1 cellular context compared by ENCODE assay signal in genomic region chr6:52598123-52598823, GRCh38.
TF ChIP-seq lines count a peak whose summit lies in the region.

No MANE protein-coding gene starts in this region.

TF ChIP-seq in K562, 482 proteins besides CTCF, POLR2A, EP300 and RAD21 (continued from another document and continues in another):
- TF ChIP-seq, protein P1, sequence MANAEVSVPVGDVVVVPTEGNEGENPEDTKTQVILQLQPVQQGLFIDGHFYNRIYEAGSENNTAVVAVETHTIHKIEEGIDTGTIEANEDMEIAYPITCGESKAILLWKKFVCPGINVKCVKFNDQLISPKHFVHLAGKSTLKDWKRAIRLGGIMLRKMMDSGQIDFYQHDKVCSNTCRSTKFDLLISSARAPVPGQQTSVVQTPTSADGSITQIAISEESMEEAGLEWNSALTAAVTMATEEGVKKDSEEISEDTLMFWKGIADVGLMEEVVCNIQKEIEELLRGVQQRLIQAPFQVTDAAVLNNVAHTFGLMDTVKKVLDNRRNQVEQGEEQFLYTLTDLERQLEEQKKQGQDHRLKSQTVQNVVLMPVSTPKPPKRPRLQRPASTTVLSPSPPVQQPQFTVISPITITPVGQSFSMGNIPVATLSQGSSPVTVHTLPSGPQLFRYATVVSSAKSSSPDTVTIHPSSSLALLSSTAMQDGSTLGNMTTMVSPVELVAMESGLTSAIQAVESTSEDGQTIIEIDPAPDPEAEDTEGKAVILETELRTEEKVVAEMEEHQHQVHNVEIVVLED (CRISPR knock-in tag; IDR thresholded peaks at IDR 0.05), result no peak
- TF ChIP-seq ZNF551 (CRISPR knock-in tag; IDR thresholded peaks at IDR 0.05), result no peak
- TF ChIP-seq BMI1 (IDR thresholded peaks at IDR 0.05; ENCODE audit: low read length), result peak; percentile 34; the same call in 1 of the 2 replicates
- TF ChIP-seq SMAD1 (IDR thresholded peaks at IDR 0.05; ENCODE audit: low read depth, low read length, partially characterized antibody), result no peak
- TF ChIP-seq HBP1 (CRISPR knock-in tag; IDR thresholded peaks at IDR 0.05), result no peak
- TF ChIP-seq ZNF436 (CRISPR knock-in tag; IDR thresholded peaks at IDR 0.05), result no peak
- TF ChIP-seq TRIM25 (IDR thresholded peaks at IDR 0.05; ENCODE audit: borderline replicate concordance), result no peak
- TF ChIP-seq, protein P2, sequence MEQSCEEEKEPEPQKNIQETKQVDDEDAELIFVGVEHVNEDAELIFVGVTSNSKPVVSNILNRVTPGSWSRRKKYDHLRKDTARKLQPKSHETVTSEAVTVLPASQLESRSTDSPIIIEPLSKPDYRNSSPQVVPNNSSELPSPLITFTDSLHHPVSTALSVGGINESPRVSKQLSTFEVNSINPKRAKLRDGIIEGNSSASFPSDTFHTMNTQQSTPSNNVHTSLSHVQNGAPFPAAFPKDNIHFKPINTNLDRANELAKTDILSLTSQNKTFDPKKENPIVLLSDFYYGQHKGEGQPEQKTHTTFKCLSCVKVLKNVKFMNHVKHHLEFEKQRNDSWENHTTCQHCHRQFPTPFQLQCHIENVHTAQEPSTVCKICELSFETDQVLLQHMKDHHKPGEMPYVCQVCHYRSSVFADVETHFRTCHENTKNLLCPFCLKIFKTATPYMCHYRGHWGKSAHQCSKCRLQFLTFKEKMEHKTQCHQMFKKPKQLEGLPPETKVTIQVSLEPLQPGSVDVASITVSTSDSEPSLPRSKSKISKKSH (CRISPR knock-in tag; IDR thresholded peaks at IDR 0.05), result no peak
- peak in 1 of 2 experiments; percentile 71; a peak in 2 of 4 replicates for TF ChIP-seq MLLT1 (IDR thresholded peaks at IDR 0.05)
- no peak for TF ChIP-seq IRF2 (CRISPR knock-in tag; IDR thresholded peaks at IDR 0.05)
- TF ChIP-seq CHD1 (IDR thresholded peaks at IDR 0.05; ENCODE audit: low read length), result no peak
- TF ChIP-seq ZBTB5 (IDR thresholded peaks at IDR 0.05), result no peak
- no peak for TF ChIP-seq BHLHE40 (IDR thresholded peaks at IDR 0.05; ENCODE audit: low read length)
- no peak for TF ChIP-seq NFE2 (IDR thresholded peaks at IDR 0.05; ENCODE audit: low read depth)
- TF ChIP-seq ZKSCAN3 (CRISPR knock-in tag; IDR thresholded peaks at IDR 0.05), result no peak
- no peak for TF ChIP-seq GATAD2A (IDR thresholded peaks at IDR 0.05)
- peak; percentile 82 for TF ChIP-seq DIDO1 (tag; IDR thresholded peaks at IDR 0.05; ENCODE audit: low read depth)
- TF ChIP-seq RFX5 (IDR thresholded peaks at IDR 0.05; ENCODE audit: low read depth, low read length), result no peak
- peak; percentile 86 for TF ChIP-seq ATF1 (CRISPR knock-in tag; IDR thresholded peaks at IDR 0.05)
- peak; percentile 96 for TF ChIP-seq ATF1 (tag; IDR thresholded peaks at IDR 0.05)
- TF ChIP-seq, protein P3, sequence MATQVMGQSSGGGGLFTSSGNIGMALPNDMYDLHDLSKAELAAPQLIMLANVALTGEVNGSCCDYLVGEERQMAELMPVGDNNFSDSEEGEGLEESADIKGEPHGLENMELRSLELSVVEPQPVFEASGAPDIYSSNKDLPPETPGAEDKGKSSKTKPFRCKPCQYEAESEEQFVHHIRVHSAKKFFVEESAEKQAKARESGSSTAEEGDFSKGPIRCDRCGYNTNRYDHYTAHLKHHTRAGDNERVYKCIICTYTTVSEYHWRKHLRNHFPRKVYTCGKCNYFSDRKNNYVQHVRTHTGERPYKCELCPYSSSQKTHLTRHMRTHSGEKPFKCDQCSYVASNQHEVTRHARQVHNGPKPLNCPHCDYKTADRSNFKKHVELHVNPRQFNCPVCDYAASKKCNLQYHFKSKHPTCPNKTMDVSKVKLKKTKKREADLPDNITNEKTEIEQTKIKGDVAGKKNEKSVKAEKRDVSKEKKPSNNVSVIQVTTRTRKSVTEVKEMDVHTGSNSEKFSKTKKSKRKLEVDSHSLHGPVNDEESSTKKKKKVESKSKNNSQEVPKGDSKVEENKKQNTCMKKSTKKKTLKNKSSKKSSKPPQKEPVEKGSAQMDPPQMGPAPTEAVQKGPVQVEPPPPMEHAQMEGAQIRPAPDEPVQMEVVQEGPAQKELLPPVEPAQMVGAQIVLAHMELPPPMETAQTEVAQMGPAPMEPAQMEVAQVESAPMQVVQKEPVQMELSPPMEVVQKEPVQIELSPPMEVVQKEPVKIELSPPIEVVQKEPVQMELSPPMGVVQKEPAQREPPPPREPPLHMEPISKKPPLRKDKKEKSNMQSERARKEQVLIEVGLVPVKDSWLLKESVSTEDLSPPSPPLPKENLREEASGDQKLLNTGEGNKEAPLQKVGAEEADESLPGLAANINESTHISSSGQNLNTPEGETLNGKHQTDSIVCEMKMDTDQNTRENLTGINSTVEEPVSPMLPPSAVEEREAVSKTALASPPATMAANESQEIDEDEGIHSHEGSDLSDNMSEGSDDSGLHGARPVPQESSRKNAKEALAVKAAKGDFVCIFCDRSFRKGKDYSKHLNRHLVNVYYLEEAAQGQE (CRISPR knock-in tag; IDR thresholded peaks at IDR 0.05; ENCODE audit: low read depth), result no peak
- TF ChIP-seq, protein P4, sequence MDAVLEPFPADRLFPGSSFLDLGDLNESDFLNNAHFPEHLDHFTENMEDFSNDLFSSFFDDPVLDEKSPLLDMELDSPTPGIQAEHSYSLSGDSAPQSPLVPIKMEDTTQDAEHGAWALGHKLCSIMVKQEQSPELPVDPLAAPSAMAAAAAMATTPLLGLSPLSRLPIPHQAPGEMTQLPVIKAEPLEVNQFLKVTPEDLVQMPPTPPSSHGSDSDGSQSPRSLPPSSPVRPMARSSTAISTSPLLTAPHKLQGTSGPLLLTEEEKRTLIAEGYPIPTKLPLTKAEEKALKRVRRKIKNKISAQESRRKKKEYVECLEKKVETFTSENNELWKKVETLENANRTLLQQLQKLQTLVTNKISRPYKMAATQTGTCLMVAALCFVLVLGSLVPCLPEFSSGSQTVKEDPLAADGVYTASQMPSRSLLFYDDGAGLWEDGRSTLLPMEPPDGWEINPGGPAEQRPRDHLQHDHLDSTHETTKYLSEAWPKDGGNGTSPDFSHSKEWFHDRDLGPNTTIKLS (IDR thresholded peaks at IDR 0.05; ENCODE audit: borderline replicate concordance, low read depth), result no peak
- TF ChIP-seq, protein P5, sequence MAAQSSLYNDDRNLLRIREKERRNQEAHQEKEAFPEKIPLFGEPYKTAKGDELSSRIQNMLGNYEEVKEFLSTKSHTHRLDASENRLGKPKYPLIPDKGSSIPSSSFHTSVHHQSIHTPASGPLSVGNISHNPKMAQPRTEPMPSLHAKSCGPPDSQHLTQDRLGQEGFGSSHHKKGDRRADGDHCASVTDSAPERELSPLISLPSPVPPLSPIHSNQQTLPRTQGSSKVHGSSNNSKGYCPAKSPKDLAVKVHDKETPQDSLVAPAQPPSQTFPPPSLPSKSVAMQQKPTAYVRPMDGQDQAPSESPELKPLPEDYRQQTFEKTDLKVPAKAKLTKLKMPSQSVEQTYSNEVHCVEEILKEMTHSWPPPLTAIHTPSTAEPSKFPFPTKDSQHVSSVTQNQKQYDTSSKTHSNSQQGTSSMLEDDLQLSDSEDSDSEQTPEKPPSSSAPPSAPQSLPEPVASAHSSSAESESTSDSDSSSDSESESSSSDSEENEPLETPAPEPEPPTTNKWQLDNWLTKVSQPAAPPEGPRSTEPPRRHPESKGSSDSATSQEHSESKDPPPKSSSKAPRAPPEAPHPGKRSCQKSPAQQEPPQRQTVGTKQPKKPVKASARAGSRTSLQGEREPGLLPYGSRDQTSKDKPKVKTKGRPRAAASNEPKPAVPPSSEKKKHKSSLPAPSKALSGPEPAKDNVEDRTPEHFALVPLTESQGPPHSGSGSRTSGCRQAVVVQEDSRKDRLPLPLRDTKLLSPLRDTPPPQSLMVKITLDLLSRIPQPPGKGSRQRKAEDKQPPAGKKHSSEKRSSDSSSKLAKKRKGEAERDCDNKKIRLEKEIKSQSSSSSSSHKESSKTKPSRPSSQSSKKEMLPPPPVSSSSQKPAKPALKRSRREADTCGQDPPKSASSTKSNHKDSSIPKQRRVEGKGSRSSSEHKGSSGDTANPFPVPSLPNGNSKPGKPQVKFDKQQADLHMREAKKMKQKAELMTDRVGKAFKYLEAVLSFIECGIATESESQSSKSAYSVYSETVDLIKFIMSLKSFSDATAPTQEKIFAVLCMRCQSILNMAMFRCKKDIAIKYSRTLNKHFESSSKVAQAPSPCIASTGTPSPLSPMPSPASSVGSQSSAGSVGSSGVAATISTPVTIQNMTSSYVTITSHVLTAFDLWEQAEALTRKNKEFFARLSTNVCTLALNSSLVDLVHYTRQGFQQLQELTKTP (IDR thresholded peaks at IDR 0.05; ENCODE audit: low read depth in 1 of 2, partially characterized antibody in 2 of 2), result peak in 1 of 2 experiments; percentile 61
- TF ChIP-seq DPF2 (IDR thresholded peaks at IDR 0.05), result 0 out of 2 replicates have a peak, but pooled peaks have one; percentile 36
- TF ChIP-seq ZBTB9 (CRISPR knock-in tag; IDR thresholded peaks at IDR 0.05), result no peak
- no peak for TF ChIP-seq TEAD2 (tag; IDR thresholded peaks at IDR 0.05)
- TF ChIP-seq ZNF324 (CRISPR knock-in tag; IDR thresholded peaks at IDR 0.05), result no peak
- no peak for TF ChIP-seq RBM34 (IDR thresholded peaks at IDR 0.05; ENCODE audit: borderline replicate concordance, insufficient read depth, low read length)
- no peak for TF ChIP-seq ZSCAN32 (CRISPR knock-in tag; IDR thresholded peaks at IDR 0.05)
- TF ChIP-seq FOXA1 (IDR thresholded peaks at IDR 0.05; ENCODE audit: borderline replicate concordance), result no peak
- TF ChIP-seq ZBED1 (IDR thresholded peaks at IDR 0.05), result no peak
- TF ChIP-seq DMBX1 (CRISPR knock-in tag; IDR thresholded peaks at IDR 0.05; ENCODE audit: borderline replicate concordance), result 0 out of 2 replicates have a peak, but pooled peaks have one; percentile 30
- no peak for TF ChIP-seq ZNF316 (IDR thresholded peaks at IDR 0.05)
- peak; percentile 65; the same call in 1 of the 2 replicates for TF ChIP-seq TFAP4 (CRISPR knock-in tag; IDR thresholded peaks at IDR 0.05; ENCODE audit: borderline replicate concordance)
- no peak for TF ChIP-seq ZNF695 (CRISPR knock-in tag; IDR thresholded peaks at IDR 0.05)
- no peak for TF ChIP-seq XRCC3 (IDR thresholded peaks at IDR 0.05)
- TF ChIP-seq FOXP1 (CRISPR knock-in tag; IDR thresholded peaks at IDR 0.05), result no peak
- TF ChIP-seq NR3C1 (CRISPR knock-in tag; IDR thresholded peaks at IDR 0.05), result no peak
- no peak for TF ChIP-seq NFXL1 (CRISPR knock-in tag; IDR thresholded peaks at IDR 0.05)
- TF ChIP-seq FOXK2 (conservative IDR thresholded peaks at IDR 0.05 in 1 of 2, IDR thresholded peaks at IDR 0.05 in 1 of 2; ENCODE audit: low read depth in 2 of 2), result peak in 1 of 2 experiments; percentile 60; a peak in 1 of 4 replicates
